ENCODE assay signal across 19 cellular contexts in genomic region chr19:5914946-5915781, GRCh38. TPM values are rescaled to one million over a fixed set of nuclear protein-coding genes. Genes with fewer than 3 reads are reported as not detected.
A peak's percentile ranks its signal among the peaks of the same experiment; 100 is the strongest.
DNase-seq lines count a peak whose midpoint lies in the region; ATAC-seq and TF ChIP-seq lines count a peak whose summit lies in the region.
"Had no signal": no experiment of that assay in that cellular context is flagged by ENCODE, and none has a peak within 500 bp of the region (broad histone marks: within the 10 kb centered on the region; RNA-seq: fewer than 3 reads in every experiment).

No MANE protein-coding gene starts in this region.

- H3K36me3 Mint-ChIP-seq in stimulated activated naive B cell treated with anti-CD40 and anti-IgM and Interleukin-4, amounts not matched to agents 10 μg/mL and 1 μg/mL and 100 μg/mL, for 72 hours, result peaks cover 30 to 35% of the 10 kb centered on the region in 2 donors

- H3K27ac ChIP-seq in left lung, result no peak overlapping the region
- no peak overlapping the region for H3K27ac ChIP-seq in OCI-LY7 (ENCODE audit: low read depth, low read length, poor library complexity, severe bottlenecking)

- no peaks in the 10 kb centered on the region for H3K27me3 Mint-ChIP-seq in stimulated activated naive B cell treated with anti-CD40 and anti-IgM and Interleukin-4, amounts not matched to agents 10 μg/mL and 1 μg/mL and 100 μg/mL, for 72 hours

- POLR2A ChIA-PET in OCI-LY7 (lab: Charles Lee), result no interaction called here

- CTCF ChIA-PET in OCI-LY7 (lab: Charles Lee; ENCODE audit: unreplicated experiment), result no interaction called here

- no peaks in the 10 kb centered on the region for H3K79me2 ChIP-seq in OCI-LY7 (ENCODE audit: insufficient read depth, low read depth, low read length)

- H3K9me2 ChIP-seq in OCI-LY7 (ENCODE audit: insufficient read depth, low read length), result no peaks in the 10 kb centered on the region

- BruUV-seq in OCI-LY7 (replicated peaks; lab: Mats Ljungman, UMichigan), result no TSS peak

- no peak overlapping the region for H2AFZ ChIP-seq in OCI-LY7 (ENCODE audit: low read length)

- ATAC-seq in esophagus mucosa, result peak; percentile 26
- ATAC-seq in left lung, result peak; percentile 74
- ATAC-seq in stimulated activated naive B cell treated with anti-CD40 and anti-IgM and Interleukin-4, amounts not matched to agents 10 μg/mL and 1 μg/mL and 100 μg/mL, for 72 hours (replicated peaks), result no peak
- ATAC-seq: activated CD4-positive, CD25-positive, alpha-beta regulatory T cell treated with anti-CD3 and anti-CD28 coated beads, Interleukin-2, amount 50 U/mL, for 24 hours had no signal

- no peaks in the 10 kb centered on the region for H3K4me1 Mint-ChIP-seq in stimulated activated naive B cell treated with anti-CD40 and anti-IgM and Interleukin-4, amounts not matched to agents 10 μg/mL and 1 μg/mL and 100 μg/mL, for 72 hours

- H3K4me3 Mint-ChIP-seq in stimulated activated naive B cell treated with anti-CD40 and anti-IgM and Interleukin-4, amounts not matched to agents 10 μg/mL and 1 μg/mL and 100 μg/mL, for 72 hours, result no peak overlapping the region
- H3K4me3 Mint-ChIP-seq: activated naive CD4-positive, alpha-beta T cell treated with anti-CD3 and anti-CD28 coated beads for 36 hours had no signal

- no peaks in the 10 kb centered on the region for H3K9me3 ChIP-seq in left lung
- H3K9me3 ChIP-seq in OCI-LY7 (ENCODE audit: low read length), result no peaks in the 10 kb centered on the region
- H3K9me3 ChIP-seq: MG63 had no signal

- DNase-seq in H7 (peak; percentile 67), left lung (peak in 1 of 2 donors; percentile 76), OCI-LY7 (ENCODE audit: low spot score) (no peak), NK-92 (lab: John Stamatoyannopoulos, UW; ENCODE audit: unreplicated experiment) (no peak), G401 (ENCODE audit: low spot score) (no peak), NCI-H1048 (lab: John Stamatoyannopoulos, UW) (no peak)
- no peak for DNase-seq in stimulated activated naive B cell treated with anti-CD40 and anti-IgM and Interleukin-4, amounts not matched to agents 10 μg/mL and 1 μg/mL and 100 μg/mL, for 72 hours
- DNase-seq: activated naive CD4-positive, alpha-beta T cell treated with anti-CD3 and anti-CD28 coated beads for 36 hours; COR-L47; GF-D8; MG63; NCI-H2029; NCI-H69; occipital lobe; RPMI8226; T-helper 1 cell had no signal

- in situ Hi-C loops in G401 (cut with HindIII; ENCODE audit: low sequenced_read_pairs), result no loop called here

- TF ChIP-seq CTCF in left lung (IDR thresholded peaks at IDR 0.05), result no peak
- TF ChIP-seq CTCF in OCI-LY7 (conservative IDR thresholded peaks at IDR 0.05; ENCODE audit: low read length), result no peak

- H3K4me1 ChIP-seq in left lung (peaks cover 0 to 7% of the 10 kb centered on the region in 2 donors), OCI-LY7 (ENCODE audit: insufficient read depth, low read length, poor library complexity, severe bottlenecking) (no peaks in the 10 kb centered on the region)

- H3K27ac Mint-ChIP-seq in stimulated activated naive B cell treated with anti-CD40 and anti-IgM and Interleukin-4, amounts not matched to agents 10 μg/mL and 1 μg/mL and 100 μg/mL, for 72 hours, result peak overlapping the region; percentile 37
- H3K27ac Mint-ChIP-seq: activated naive CD4-positive, alpha-beta T cell treated with anti-CD3 and anti-CD28 coated beads for 36 hours had no signal

- H3K4me2 ChIP-seq in OCI-LY7 (ENCODE audit: low read length), result no peak overlapping the region

- no peaks in the 10 kb centered on the region; the same call in 1 of the 2 replicates for H4K20me1 ChIP-seq in OCI-LY7 (ENCODE audit: insufficient read depth, low read length)

- H3K27me3 ChIP-seq in H7 (ENCODE audit: control insufficient read depth, insufficient read depth, low read length) (no peaks in the 10 kb centered on the region), left lung (no peaks in the 10 kb centered on the region)
- H3K27me3 ChIP-seq: MG63 had no signal

- H3K36me3 ChIP-seq in H7 (replicated peaks; ENCODE audit: control insufficient read depth, insufficient read depth, low read length) (peaks cover 14% of the 10 kb centered on the region), left lung (peaks cover 0 to 71% of the 10 kb centered on the region in 2 donors), OCI-LY7 (ENCODE audit: insufficient read depth, low read length) (peaks cover 59% of the 10 kb centered on the region)
- H3K36me3 ChIP-seq: MG63 had no signal

- intact Hi-C loops in left lung (cut with DNase I), result no loop called here
- intact Hi-C loops in OCI-LY7 (cut with micrococcal nuclease; ENCODE audit: unreplicated experiment), result no loop called here

- H3K4me3 ChIP-seq in H7 (ENCODE audit: insufficient read depth, low read depth, low read length), result no peak overlapping the region
- H3K4me3 ChIP-seq in left lung, result no peak overlapping the region
- no peak overlapping the region for H3K4me3 ChIP-seq in OCI-LY7 (ENCODE audit: low read depth, low read length, poor library complexity, severe bottlenecking)
- H3K4me3 ChIP-seq: MG63 had no signal

- H3K9me3 Mint-ChIP-seq in stimulated activated naive B cell treated with anti-CD40 and anti-IgM and Interleukin-4, amounts not matched to agents 10 μg/mL and 1 μg/mL and 100 μg/mL, for 72 hours, result no peaks in the 10 kb centered on the region
- H3K9me3 Mint-ChIP-seq: activated naive CD4-positive, alpha-beta T cell treated with anti-CD3 and anti-CD28 coated beads for 36 hours had no signal

RNA-seq across cellular contexts. Expression of gene CAPS, which starts 1.1 kb away (rescaled TPM):
- total RNA-seq in H7 (2014; rRNA removed; shearing (Covaris generic)), result 2.2 and 2.7 TPM in 2 replicates
- total RNA-seq in esophagus mucosa (2.7 TPM), left lung (10 to 100 TPM in 1 of 2 donors, 1 to 10 TPM in 1; 8.8 to 40.9 TPM), OCI-LY7 (2022) (11.0 and 12.9 TPM in 2 replicates)
- 5.6 and 8.1 TPM in 2 replicates for total RNA-seq in OCI-LY7 (2014; rRNA removed; shearing (Covaris generic))
- 0.31 and 5.8 TPM in 2 replicates for total RNA-seq in G401 (2014; rRNA removed; shearing (Covaris generic))

RNA-seq across cellular contexts. Expression of gene VMAC, which starts 10.5 kb away (rescaled TPM):
- 2.1 and 3.5 TPM in 2 replicates for total RNA-seq in H7 (2014; rRNA removed; shearing (Covaris generic))
- 4.1 TPM for total RNA-seq in esophagus mucosa
- 1 to 10 TPM; 5.0 to 6.6 TPM for total RNA-seq in left lung
- total RNA-seq in OCI-LY7 (2014; rRNA removed; shearing (Covaris generic)), result 6.6 and 6.8 TPM in 2 replicates
- total RNA-seq in OCI-LY7 (2022), result 6.0 and 7.9 TPM in 2 replicates
- 2.2 and 2.6 TPM in 2 replicates for total RNA-seq in G401 (2014; rRNA removed; shearing (Covaris generic))

RNA-seq across cellular contexts. Expression of gene NDUFA11, which starts 11.6 kb away (rescaled TPM):
- total RNA-seq in H7 (2014; rRNA removed; shearing (Covaris generic)), result 181 and 244 TPM in 2 replicates
- total RNA-seq in esophagus mucosa (217 TPM), left lung (100 to 1,000 TPM; 163 to 190 TPM), OCI-LY7 (2022) (248 and 280 TPM in 2 replicates)
- 217 and 293 TPM in 2 replicates for total RNA-seq in OCI-LY7 (2014; rRNA removed; shearing (Covaris generic))
- total RNA-seq in G401 (2014; rRNA removed; shearing (Covaris generic)), result 430 and 662 TPM in 2 replicates

RNA-seq across cellular contexts. Expression of gene FUT5, which starts 44.8 kb away (rescaled TPM):
- total RNA-seq in H7 (2014; rRNA removed; shearing (Covaris generic)), result 0.18 TPM in 1 of 2 replicates, not detected in the other
- total RNA-seq in esophagus mucosa, result not detected
- not detected for total RNA-seq in left lung
- 0.09 and 0.93 TPM in 2 replicates for total RNA-seq in OCI-LY7 (2014; rRNA removed; shearing (Covaris generic))
- total RNA-seq in OCI-LY7 (2022), result 0.25 and 0.37 TPM in 2 replicates
- not detected in 2 replicates for total RNA-seq in G401 (2014; rRNA removed; shearing (Covaris generic))
- total RNA-seq: occipital lobe, temporal lobe had no signal

Comparison
In these comparisons a context has a peak if more than half of its experiments do, and no peak if none do; other contexts are left out.
1. ATAC-seq: peak in esophagus mucosa (single experiment) and left lung (single experiment); none in stimulated activated naive B cell treated with anti-CD40 and anti-IgM and Interleukin-4, amounts not matched to agents 10 μg/mL and 1 μg/mL and 100 μg/mL, for 72 hours (0 of 2).